2 cellular contexts compared by ENCODE assay signal in genomic region chr9:126160854-126161329, GRCh38.
A peak's percentile ranks its signal among the peaks of the same experiment; 100 is the strongest.
TF ChIP-seq lines count a peak whose summit lies in the region.

No MANE protein-coding gene starts in this region.

TF ChIP-seq in WTC11, 78 proteins besides CTCF, POLR2A, EP300 and RAD21:
- TF ChIP-seq ATF6 (CRISPR knock-in tag; IDR thresholded peaks at IDR 0.05) (no peak), CBFB (CRISPR knock-in tag; IDR thresholded peaks at IDR 0.05; ENCODE audit: low read depth) (no peak), ZNF512 (CRISPR knock-in tag; IDR thresholded peaks at IDR 0.05; ENCODE audit: borderline replicate concordance) (0 out of 2 replicates have a peak, but pooled peaks have one; percentile 23)

TF ChIP-seq in SK-N-SH, 30 proteins besides CTCF, POLR2A, EP300 and RAD21 (continued from another document):
- TF ChIP-seq REST (IDR thresholded peaks at IDR 0.05; ENCODE audit: low read depth, low read length): no peak
